Comparison of ENCODE assay signal across 18 cellular contexts in the genomic region with DNA sequence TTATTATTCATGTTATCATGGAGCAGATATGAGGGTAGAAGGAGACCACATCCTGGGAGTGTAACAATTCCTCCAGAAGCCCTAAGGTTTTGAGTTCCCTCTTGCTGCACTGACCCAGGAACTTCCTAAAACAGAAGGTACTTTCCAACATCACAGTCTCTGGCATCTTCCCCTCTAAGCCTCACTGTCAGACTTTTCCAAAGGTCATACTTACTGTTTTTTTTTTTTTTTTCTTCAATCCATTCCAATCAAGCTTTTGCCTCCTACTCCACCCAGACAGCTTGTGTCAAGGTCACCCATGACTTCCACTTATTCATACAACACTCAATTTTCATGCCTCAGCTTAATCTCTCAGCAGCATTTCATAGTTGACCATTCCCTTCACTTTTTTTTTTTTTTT. TPM values are rescaled to one million over a fixed set of nuclear protein-coding genes. Genes with fewer than 3 reads are reported as not detected.
DNase-seq lines count a peak whose midpoint lies in the region; FAIRE-seq and TF ChIP-seq lines count a peak whose summit lies in the region.
"Had no signal": no experiment of that assay in that cellular context is flagged by ENCODE, and none has a peak within 500 bp of the region (broad histone marks: within the 10 kb centered on the region; RNA-seq: fewer than 3 reads in every experiment).

No MANE protein-coding gene starts in this region.

- H3K9ac ChIP-seq in BLaER1 treated with 17β-estradiol and CSF1 and Interleukin-3, amounts not matched to agents 10 nM and 100 nM: peak overlapping the region in 7 of 11 experiments; percentile 19 to 49 (median 31); a peak in 8 of 22 replicates
- no peak overlapping the region for H3K9ac ChIP-seq in parathyroid adenoma
- H3K9ac ChIP-seq in kidney (ENCODE audit: low read length in 2 of 2): no peak overlapping the region

- peaks cover 46 to 60% (median 54%) of the 10 kb centered on the region in 10 experiments for H3K4me1 ChIP-seq in BLaER1 treated with 17β-estradiol and CSF1 and Interleukin-3, amounts not matched to agents 10 nM and 100 nM
- H3K4me1 ChIP-seq in parathyroid adenoma (no peaks in the 10 kb centered on the region), kidney (ENCODE audit: control insufficient read depth in 1 of 2, insufficient read depth in 1 of 2, low read depth in 1 of 2, low read length in 2 of 2) (peaks cover 0 to 4% of the 10 kb centered on the region in 2 donors)

- no peak for TF ChIP-seq CTCF in fibroblast of pulmonary artery (IDR thresholded peaks at IDR 0.05; ENCODE audit: low read length, missing control alignments)
- TF ChIP-seq CTCF in parathyroid adenoma (IDR thresholded peaks at IDR 0.05): no peak
- TF ChIP-seq CTCF in kidney (IDR thresholded peaks at IDR 0.05; ENCODE audit: borderline replicate concordance, extremely low read depth, insufficient read depth): no peak

- H3K79me2 ChIP-seq in parathyroid adenoma: no peaks in the 10 kb centered on the region

- H3K27ac ChIP-seq in BLaER1 treated with 17β-estradiol and CSF1 and Interleukin-3, amounts not matched to agents 10 nM and 100 nM: peak overlapping the region in 6 of 11 experiments; percentile 11 to 58 (median 46); a peak in 10 of 22 replicates
- H3K27ac ChIP-seq in parathyroid adenoma (peak overlapping the region; percentile 42), kidney (ENCODE audit: low read depth in 2 of 2, low read length in 2 of 2) (no peak overlapping the region)

- H3K36me3 ChIP-seq in BLaER1 treated with 17β-estradiol and CSF1 and Interleukin-3, amounts not matched to agents 10 nM and 100 nM: no peaks in the 10 kb centered on the region
- no peaks in the 10 kb centered on the region for H3K36me3 ChIP-seq in parathyroid adenoma (ENCODE audit: control insufficient read depth, insufficient read depth, low read length)
- H3K36me3 ChIP-seq in kidney (ENCODE audit: control insufficient read depth in 1 of 2, insufficient read depth in 2 of 2, low read length in 2 of 2): no peaks in the 10 kb centered on the region

- no peaks in the 10 kb centered on the region for H4K20me1 ChIP-seq in BLaER1 treated with 17β-estradiol and CSF1 and Interleukin-3, amounts not matched to agents 10 nM and 100 nM

- peak overlapping the region; percentile 37 to 74 (median 59); a peak in 21 of 22 replicates for H3K4me2 ChIP-seq in BLaER1 treated with 17β-estradiol and CSF1 and Interleukin-3, amounts not matched to agents 10 nM and 100 nM
- H3K4me2 ChIP-seq in parathyroid adenoma (ENCODE audit: low read length): peak overlapping the region; percentile 9

- intact Hi-C loops in kidney (cut with DNase I): no loop called here

- H3K4me3 ChIP-seq in BLaER1 treated with 17β-estradiol and CSF1 and Interleukin-3, amounts not matched to agents 10 nM and 100 nM: no peak overlapping the region
- H3K4me3 ChIP-seq in fibroblast of pulmonary artery (replicated peaks; ENCODE audit: low read depth, low read length) (no peak overlapping the region), parathyroid adenoma (ENCODE audit: low read depth, low read length) (no peak overlapping the region), kidney (ENCODE audit: low read length in 2 of 2) (no peak overlapping the region)

- no peaks in the 10 kb centered on the region for H3K9me3 ChIP-seq in BLaER1 treated with 17β-estradiol and CSF1 and Interleukin-3, amounts not matched to agents 10 nM and 100 nM (replicated peaks in 1 of 11)
- no peaks in the 10 kb centered on the region for H3K9me3 ChIP-seq in parathyroid adenoma (ENCODE audit: control insufficient read depth, low read length)
- no peaks in the 10 kb centered on the region for H3K9me3 ChIP-seq in kidney (ENCODE audit: control insufficient read depth in 1 of 2, low read length in 2 of 2)

- H3K27me3 ChIP-seq in BLaER1 treated with 17β-estradiol and CSF1 and Interleukin-3, amounts not matched to agents 10 nM and 100 nM: no peaks in the 10 kb centered on the region
- H3K27me3 ChIP-seq in parathyroid adenoma (ENCODE audit: control insufficient read depth, insufficient read depth, low read length): no peaks in the 10 kb centered on the region

- H2AFZ ChIP-seq in parathyroid adenoma: peak overlapping the region; percentile 38

- no peak for FAIRE-seq in kidney (lab: Jason Lieb, UNC)
- FAIRE-seq: TTC549 had no signal

- DNase-seq in RPMI7951 (ENCODE audit: low read depth): peak; percentile 18
- DNase-seq in fibroblast of pulmonary artery (ENCODE audit: low read depth): peak; percentile 21
- DNase-seq in NCI-H1092 treated with DMSO at 0.1 percent for 48 hours (lab: John Stamatoyannopoulos, UW): no peak
- no peak for DNase-seq in cortex of kidney (lab: John Stamatoyannopoulos, UW)
- DNase-seq in kidney: no peak
- DNase-seq in DMS53 treated with DMSO at 0.1 percent for 48 hours (lab: John Stamatoyannopoulos, UW; ENCODE audit: unreplicated experiment): no peak
- DNase-seq: activated CD4-positive, alpha-beta memory T cell treated with anti-CD3 and anti-CD28 coated beads, Interleukin-2, amount 10 ng/mL, durations not matched to agents 7 days and 5 days; activated T-cell treated with anti-CD3 and anti-CD28 coated beads, Interleukin-2, amount 50 U/mL, for 4 hours; central memory CD4-positive, alpha-beta T cell; effector memory CD8-positive, alpha-beta T cell; foreskin fibroblast; naive thymus-derived CD8-positive, alpha-beta T cell; NCI-H2081; NCI-H526; PC-3 had no signal

RNA-seq across cellular contexts. Expression of a gene that starts 18.4 kb away (rescaled TPM):
- total RNA-seq in RPMI7951 (2014; rRNA removed; shearing (Covaris generic)): 3.2 and 4.0 TPM in 2 replicates
- 0.91 TPM for total RNA-seq in kidney
- 11.8 TPM for polyA plus RNA-seq in kidney (ENCODE audit: insufficient read depth, low read depth, low replicate concordance)

RNA-seq across cellular contexts. Expression of a gene that starts 21.7 kb away (rescaled TPM):
- total RNA-seq in RPMI7951 (2014; rRNA removed; shearing (Covaris generic)): 9.3 and 14.1 TPM in 2 replicates
- total RNA-seq in kidney: 70.7 TPM
- polyA plus RNA-seq in kidney (ENCODE audit: insufficient read depth, low read depth, low replicate concordance): 9.4 TPM

Comparison
In these comparisons a context has a peak if more than half of its experiments do, and no peak if none do; other contexts are left out.
1. H3K27ac ChIP-seq: peak in BLaER1 treated with 17β-estradiol and CSF1 and Interleukin-3, amounts not matched to agents 10 nM and 100 nM (6 of 11) and parathyroid adenoma (single experiment); none in kidney (0 of 2).
2. H3K9ac ChIP-seq: peak in BLaER1 treated with 17β-estradiol and CSF1 and Interleukin-3, amounts not matched to agents 10 nM and 100 nM (7 of 11); none in parathyroid adenoma (single experiment) and kidney (0 of 2).
3. DNase-seq: peak in RPMI7951 (single experiment) and fibroblast of pulmonary artery (single experiment); none in NCI-H1092 treated with DMSO at 0.1 percent for 48 hours (single experiment), cortex of kidney (single experiment), kidney (single experiment) and DMS53 treated with DMSO at 0.1 percent for 48 hours (single experiment).